ENCODE assay signal across 8 cellular contexts in genomic region chr22:44026630-44027511, GRCh38. TPM values are rescaled to one million over a fixed set of nuclear protein-coding genes. Genes with fewer than 3 reads are reported as not detected.
A peak's percentile ranks its signal among the peaks of the same experiment; 100 is the strongest.
DNase-seq lines count a peak whose midpoint lies in the region; ATAC-seq and TF ChIP-seq lines count a peak whose summit lies in the region.

No MANE protein-coding gene starts in this region.

- no peaks in the 10 kb centered on the region for H3K4me1 ChIP-seq in breast epithelium
- peaks cover 9% of the 10 kb centered on the region for H3K4me1 ChIP-seq in mammary epithelial cell (ENCODE audit: insufficient read depth, low read length)
- H3K4me1 ChIP-seq in endodermal cell (ENCODE audit: control insufficient read depth, insufficient read depth, low read length), result no peaks in the 10 kb centered on the region
- no peaks in the 10 kb centered on the region for H3K4me1 ChIP-seq in parathyroid adenoma
- H3K4me1 ChIP-seq in tibial nerve, result peaks cover 0 to 33% (median 6%) of the 10 kb centered on the region in 4 donors

- DNase-seq in breast epithelium (ENCODE audit: low spot score in 2 of 2), result peak in 1 of 2 donors; percentile 59
- no peak for DNase-seq in mammary epithelial cell
- DNase-seq in activated CD4-positive, alpha-beta T cell treated with anti-CD3 and anti-CD28 coated beads for 4 hours, result peak; percentile 52 to 55
- no peak for DNase-seq in endodermal cell
- DNase-seq in tibial nerve (ENCODE audit: low spot score in 2 of 2), result peak; percentile 50 to 72
- DNase-seq in MCF 10A (ENCODE audit: unreplicated experiment), result no peak

- TF ChIP-seq POLR2A in breast epithelium (IDR thresholded peaks at IDR 0.05) (no peak), tibial nerve (IDR thresholded peaks at IDR 0.05) (peak in 1 of 2 donors; percentile 27)

- TF ChIP-seq CTCF in breast epithelium (IDR thresholded peaks at IDR 0.05) (no peak), mammary epithelial cell (conservative IDR thresholded peaks at IDR 0.05 in 1 of 2, IDR thresholded peaks at IDR 0.05 in 1 of 2; ENCODE audit: extremely low read depth in 1 of 2, insufficient read depth in 1 of 2, low read depth in 1 of 2, low read length in 2 of 2) (no peak), endodermal cell (conservative IDR thresholded peaks at IDR 0.05) (no peak), parathyroid adenoma (IDR thresholded peaks at IDR 0.05) (no peak), tibial nerve (IDR thresholded peaks at IDR 0.05) (no peak), MCF 10A (IDR thresholded peaks at IDR 0.05; ENCODE audit: unreplicated experiment) (no peak)

- TF ChIP-seq EP300 in tibial nerve (IDR thresholded peaks at IDR 0.05), result peak; percentile 45 to 64

- H3K9me3 Mint-ChIP-seq in endodermal cell (no peaks in the 10 kb centered on the region), MCF 10A (ENCODE audit: unreplicated experiment) (no peaks in the 10 kb centered on the region)

- H3K36me3 ChIP-seq in breast epithelium, result no peaks in the 10 kb centered on the region
- no peaks in the 10 kb centered on the region for H3K36me3 ChIP-seq in mammary epithelial cell (ENCODE audit: insufficient read depth, low read length)
- no peaks in the 10 kb centered on the region for H3K36me3 ChIP-seq in endodermal cell (ENCODE audit: control insufficient read depth, insufficient read depth, low read length)
- H3K36me3 ChIP-seq in parathyroid adenoma (ENCODE audit: control insufficient read depth, insufficient read depth, low read length), result no peaks in the 10 kb centered on the region
- no peaks in the 10 kb centered on the region for H3K36me3 ChIP-seq in tibial nerve

- H3K27me3 ChIP-seq in breast epithelium, result no peaks in the 10 kb centered on the region
- no peaks in the 10 kb centered on the region for H3K27me3 ChIP-seq in mammary epithelial cell (ENCODE audit: insufficient read depth, low read length)
- H3K27me3 ChIP-seq in endodermal cell (ENCODE audit: control insufficient read depth, insufficient read depth, low read length, poor library complexity, severe bottlenecking), result no peaks in the 10 kb centered on the region
- H3K27me3 ChIP-seq in parathyroid adenoma (ENCODE audit: control insufficient read depth, insufficient read depth, low read length), result no peaks in the 10 kb centered on the region
- H3K27me3 ChIP-seq in tibial nerve, result peaks cover 0 to 4% of the 10 kb centered on the region in 2 donors

- WGBS in mammary epithelial cell (ENCODE audit: low coverage, missing lambda C conversion rate), result 87% methylated on average over 11 of the region's 28 CpGs
- WGBS in endodermal cell (ENCODE audit: insufficient coverage in 1 of 2, insufficient read length in 1 of 2), 2 experiments, result 94 to 95% methylated on average over 19 to 28 of the region's 28 CpGs
- WGBS in tibial nerve, 2 donors, result 49 to 56% methylated on average over 24 to 28 of the region's 28 CpGs

- POLR2A ChIA-PET in MCF 10A (lab: Yijun Ruan, JAX), result interaction anchor here (0.6 to 2.2 kb wide), 2 partner anchors 10 to 71 kb away, joined by 3 to 9 read pairs; no protein-coding TSS in a partner anchor

- no peak overlapping the region for H3K4me3 Mint-ChIP-seq in endodermal cell
- no peak overlapping the region for H3K4me3 Mint-ChIP-seq in MCF 10A (ENCODE audit: unreplicated experiment)

- no peaks in the 10 kb centered on the region for H3K9me3 ChIP-seq in breast epithelium
- no peaks in the 10 kb centered on the region for H3K9me3 ChIP-seq in mammary epithelial cell (replicated peaks; ENCODE audit: insufficient read depth, low read length)
- H3K9me3 ChIP-seq in endodermal cell (ENCODE audit: control insufficient read depth, low read length), result no peaks in the 10 kb centered on the region
- H3K9me3 ChIP-seq in parathyroid adenoma (ENCODE audit: control insufficient read depth, low read length), result no peaks in the 10 kb centered on the region
- H3K9me3 ChIP-seq in tibial nerve, result no peaks in the 10 kb centered on the region

- dilution Hi-C loops in mammary epithelial cell (cut with HindIII; ENCODE audit: low sequenced_read_pairs), result no loop called here

- in situ Hi-C loops in mammary epithelial cell (cut with MboI; ENCODE audit: low sequenced_read_pairs in 2 of 2), result no loop called here

- intact Hi-C loops in breast epithelium (cut with DNase I; ENCODE audit: low total_unique reads), result no loop called here
- intact Hi-C loops in mammary epithelial cell (cut with micrococcal nuclease), result no loop called here
- intact Hi-C loops in MCF 10A (cut with micrococcal nuclease), result no loop called here

- H3K4me3 ChIP-seq in breast epithelium, result peak overlapping the region; percentile 19 to 94 (median 59)
- H3K4me3 ChIP-seq in mammary epithelial cell (replicated peaks in 1 of 3; ENCODE audit: insufficient read depth in 1 of 3, low read depth in 2 of 3, low read length in 3 of 3), result no peak overlapping the region
- no peak overlapping the region for H3K4me3 ChIP-seq in endodermal cell (ENCODE audit: low read length)
- no peak overlapping the region for H3K4me3 ChIP-seq in parathyroid adenoma (ENCODE audit: low read depth, low read length)
- H3K4me3 ChIP-seq in tibial nerve, result peak overlapping the region in 2 of 4 donors; percentile 27 to 67

- H3K36me3 Mint-ChIP-seq in endodermal cell (ENCODE audit: low read depth), result no peaks in the 10 kb centered on the region
- H3K36me3 Mint-ChIP-seq in MCF 10A (ENCODE audit: insufficient read depth, unreplicated experiment), result peaks cover 6% of the 10 kb centered on the region

- H3K4me2 ChIP-seq in mammary epithelial cell (ENCODE audit: insufficient read depth, low read depth, low read length) (no peak overlapping the region), parathyroid adenoma (ENCODE audit: low read length) (peak overlapping the region; percentile 35)

- peak; percentile 39 for ATAC-seq in HG03565 (IDR thresholded peaks at IDR 0.05; ENCODE audit: unreplicated experiment)

- no peaks in the 10 kb centered on the region for H3K79me2 ChIP-seq in mammary epithelial cell (ENCODE audit: insufficient read depth, low read length)
- H3K79me2 ChIP-seq in parathyroid adenoma, result no peaks in the 10 kb centered on the region

- H4K20me1 ChIP-seq in mammary epithelial cell (ENCODE audit: insufficient read depth, low read length), result no peaks in the 10 kb centered on the region

- H3K27ac Mint-ChIP-seq in endodermal cell, result peak overlapping the region; percentile 74
- no peak overlapping the region for H3K27ac Mint-ChIP-seq in MCF 10A (ENCODE audit: low read depth, unreplicated experiment)

- H2AFZ ChIP-seq in mammary epithelial cell (ENCODE audit: low read depth, low read length) (no peak overlapping the region), parathyroid adenoma (no peak overlapping the region)

- no TSS peak for BruUV-seq in mammary epithelial cell (replicated peaks; lab: Mats Ljungman, UMichigan)
- no TSS peak for BruUV-seq in MCF 10A (replicated peaks; lab: Mats Ljungman, UMichigan)

- CTCF ChIA-PET in mammary epithelial cell (lab: Charles Lee; ENCODE audit: low non-redundant PET), result no interaction called here
- CTCF ChIA-PET in MCF 10A (lab: Yijun Ruan, JAX), result interaction anchor here (1.7 kb wide), 1 partner anchor 599 kb away, joined by 5 read pairs; no protein-coding TSS in a partner anchor

- H3K9ac ChIP-seq in mammary epithelial cell (ENCODE audit: insufficient read depth, low read length) (no peak overlapping the region), endodermal cell (ENCODE audit: extremely low read depth, low read length, poor library complexity, severe bottlenecking) (no peak overlapping the region), parathyroid adenoma (no peak overlapping the region)

- peaks cover 6% of the 10 kb centered on the region for H3K27me3 Mint-ChIP-seq in endodermal cell (ENCODE audit: insufficient read depth)
- H3K27me3 Mint-ChIP-seq in MCF 10A (ENCODE audit: insufficient read depth, unreplicated experiment), result no peaks in the 10 kb centered on the region

- peaks cover 33% of the 10 kb centered on the region for H3K4me1 Mint-ChIP-seq in endodermal cell
- H3K4me1 Mint-ChIP-seq in MCF 10A (ENCODE audit: insufficient read depth, unreplicated experiment), result peaks cover 11% of the 10 kb centered on the region

- H3K27ac ChIP-seq in breast epithelium, result peak overlapping the region; percentile 46 to 93
- no peak overlapping the region for H3K27ac ChIP-seq in mammary epithelial cell (ENCODE audit: insufficient read depth, low read depth, low read length)
- H3K27ac ChIP-seq in endodermal cell (ENCODE audit: low read depth, low read length), result no peak overlapping the region
- H3K27ac ChIP-seq in parathyroid adenoma, result peak overlapping the region; percentile 79
- peak overlapping the region; percentile 48 to 88 (median 80) for H3K27ac ChIP-seq in tibial nerve

RNA-seq across cellular contexts. Expression of gene PARVB, which starts 2.8 kb away (rescaled TPM):
- total RNA-seq in breast epithelium, result 10 to 100 TPM; 12.3 to 57.6 (median 21.6) TPM
- total RNA-seq in mammary epithelial cell, result 10 to 100 TPM; 16.2 to 26.3 TPM
- 34.3 TPM for polyA plus RNA-seq in mammary epithelial cell
- polyA minus RNA-seq in mammary epithelial cell, result 57.6 TPM
- total RNA-seq in endodermal cell, result 10 to 100 TPM; 29.6 to 32.3 TPM
- polyA plus RNA-seq in endodermal cell (2013, experiment 1 of 2), result 12.6 TPM
- 9.5 TPM for polyA plus RNA-seq in endodermal cell (2013, experiment 2 of 2)
- total RNA-seq in tibial nerve, result 10 to 100 TPM; 33.5 to 73.5 (median 41.5) TPM
- 17.2 and 26.0 TPM in 2 replicates for total RNA-seq in MCF 10A (2022)

Comparison
In these comparisons a context has a peak if more than half of its experiments do, and no peak if none do; other contexts are left out.
1. H3K27ac ChIP-seq: peak in breast epithelium (2 of 2), parathyroid adenoma (single experiment) and tibial nerve (4 of 4); none in mammary epithelial cell (single experiment) and endodermal cell (single experiment).
2. H3K4me3 ChIP-seq: peak in breast epithelium (3 of 3); none in mammary epithelial cell (0 of 3), endodermal cell (single experiment) and parathyroid adenoma (single experiment).
3. DNase-seq: peak in activated CD4-positive, alpha-beta T cell treated with anti-CD3 and anti-CD28 coated beads for 4 hours (2 of 2) and tibial nerve (2 of 2); none in mammary epithelial cell (single experiment), endodermal cell (single experiment) and MCF 10A (single experiment).